ENCODE assay signal across 1 cellular context in the genomic region with DNA sequence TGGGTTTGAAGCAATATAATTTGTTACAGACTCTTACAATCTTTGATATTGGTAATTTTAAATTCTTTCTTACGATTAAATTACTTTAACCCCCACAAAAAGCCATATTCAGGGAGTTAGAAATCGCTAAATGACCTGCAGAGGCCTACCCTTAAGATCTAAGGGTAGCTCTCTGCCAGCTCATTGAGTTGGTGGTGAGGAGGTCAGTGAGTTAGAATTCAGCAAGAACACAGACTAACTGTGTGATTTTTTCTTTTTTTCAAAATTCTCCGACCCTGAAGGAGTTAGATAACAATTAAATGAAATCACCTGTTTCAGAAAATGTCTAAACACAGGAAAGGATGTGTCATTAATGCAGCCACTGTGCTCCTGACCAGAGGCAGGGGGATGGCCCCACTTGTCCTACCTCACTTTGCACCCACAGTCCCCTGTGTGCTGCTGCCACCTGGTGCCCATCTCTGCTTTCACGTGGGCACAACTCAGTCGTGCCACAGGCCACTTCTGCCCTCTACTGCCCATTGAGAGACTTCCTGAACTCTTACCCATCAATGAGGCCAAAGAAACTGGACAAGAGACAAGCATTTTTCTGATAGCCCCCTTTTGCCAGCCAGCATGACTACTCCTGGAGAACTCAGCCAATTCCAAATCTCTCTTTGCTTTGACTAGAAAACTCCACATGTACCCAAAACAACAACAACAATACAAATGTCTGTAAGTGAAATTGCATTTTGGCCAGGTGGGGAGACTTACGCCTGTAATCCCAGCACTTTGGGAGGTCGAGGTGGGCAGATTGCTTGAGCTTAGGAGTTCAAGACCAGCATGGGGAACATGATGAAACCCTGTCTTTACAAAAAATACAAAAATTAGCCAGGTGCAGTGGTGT.
TF ChIP-seq lines count a peak whose summit lies in the region.

No MANE protein-coding gene starts in this region.

TF ChIP-seq in HEK293, 187 proteins besides CTCF, POLR2A, EP300 and RAD21 (continued from another document):
- TF ChIP-seq, protein P1, sequence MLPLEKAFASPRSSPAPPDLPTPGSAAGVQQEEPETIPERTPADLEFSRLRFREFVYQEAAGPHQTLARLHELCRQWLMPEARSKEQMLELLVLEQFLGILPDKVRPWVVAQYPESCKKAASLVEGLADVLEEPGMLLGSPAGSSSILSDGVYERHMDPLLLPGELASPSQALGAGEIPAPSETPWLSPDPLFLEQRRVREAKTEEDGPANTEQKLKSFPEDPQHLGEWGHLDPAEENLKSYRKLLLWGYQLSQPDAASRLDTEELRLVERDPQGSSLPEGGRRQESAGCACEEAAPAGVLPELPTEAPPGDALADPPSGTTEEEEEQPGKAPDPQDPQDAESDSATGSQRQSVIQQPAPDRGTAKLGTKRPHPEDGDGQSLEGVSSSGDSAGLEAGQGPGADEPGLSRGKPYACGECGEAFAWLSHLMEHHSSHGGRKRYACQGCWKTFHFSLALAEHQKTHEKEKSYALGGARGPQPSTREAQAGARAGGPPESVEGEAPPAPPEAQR (tag by site-specific recombination; IDR thresholded peaks at IDR 0.05), result no peak
- no peak for TF ChIP-seq ZBTB17 (tag by site-specific recombination; IDR thresholded peaks at IDR 0.05)
- TF ChIP-seq ZNF2 (tag by site-specific recombination; IDR thresholded peaks at IDR 0.05), result peak; percentile 64; the same call in 1 of the 2 replicates
- TF ChIP-seq BCL11B (tag by site-specific recombination; IDR thresholded peaks at IDR 0.05; ENCODE audit: low read depth), result no peak
- peak; percentile 52; the same call in 1 of the 2 replicates for TF ChIP-seq ZSCAN30 (tag by site-specific recombination; IDR thresholded peaks at IDR 0.05)
- no peak for TF ChIP-seq ZNF202 (tag by site-specific recombination; IDR thresholded peaks at IDR 0.05; ENCODE audit: borderline replicate concordance)
- peak; percentile 84 for TF ChIP-seq EGR2 (tag by site-specific recombination; IDR thresholded peaks at IDR 0.05; ENCODE audit: low read depth)
- TF ChIP-seq, protein P2, sequence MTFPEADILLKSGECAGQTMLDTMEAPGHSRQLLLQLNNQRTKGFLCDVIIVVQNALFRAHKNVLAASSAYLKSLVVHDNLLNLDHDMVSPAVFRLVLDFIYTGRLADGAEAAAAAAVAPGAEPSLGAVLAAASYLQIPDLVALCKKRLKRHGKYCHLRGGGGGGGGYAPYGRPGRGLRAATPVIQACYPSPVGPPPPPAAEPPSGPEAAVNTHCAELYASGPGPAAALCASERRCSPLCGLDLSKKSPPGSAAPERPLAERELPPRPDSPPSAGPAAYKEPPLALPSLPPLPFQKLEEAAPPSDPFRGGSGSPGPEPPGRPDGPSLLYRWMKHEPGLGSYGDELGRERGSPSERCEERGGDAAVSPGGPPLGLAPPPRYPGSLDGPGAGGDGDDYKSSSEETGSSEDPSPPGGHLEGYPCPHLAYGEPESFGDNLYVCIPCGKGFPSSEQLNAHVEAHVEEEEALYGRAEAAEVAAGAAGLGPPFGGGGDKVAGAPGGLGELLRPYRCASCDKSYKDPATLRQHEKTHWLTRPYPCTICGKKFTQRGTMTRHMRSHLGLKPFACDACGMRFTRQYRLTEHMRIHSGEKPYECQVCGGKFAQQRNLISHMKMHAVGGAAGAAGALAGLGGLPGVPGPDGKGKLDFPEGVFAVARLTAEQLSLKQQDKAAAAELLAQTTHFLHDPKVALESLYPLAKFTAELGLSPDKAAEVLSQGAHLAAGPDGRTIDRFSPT (tag by site-specific recombination; IDR thresholded peaks at IDR 0.05), result 0 out of 2 replicates have a peak, but pooled peaks have one; percentile 20
- no peak for TF ChIP-seq ZNF544 (tag by site-specific recombination; IDR thresholded peaks at IDR 0.05)
- TF ChIP-seq ZBTB20 (tag by site-specific recombination; IDR thresholded peaks at IDR 0.05), result no peak
- no peak for TF ChIP-seq TCF7L2 (IDR thresholded peaks at IDR 0.05; ENCODE audit: borderline replicate concordance, low read depth, low read length)
- peak; percentile 54; the same call in 1 of the 2 replicates for TF ChIP-seq ZNF660 (tag by site-specific recombination; IDR thresholded peaks at IDR 0.05)
- no peak for TF ChIP-seq ZNF561 (tag by site-specific recombination; IDR thresholded peaks at IDR 0.05; ENCODE audit: borderline replicate concordance)
- TF ChIP-seq, protein P3, sequence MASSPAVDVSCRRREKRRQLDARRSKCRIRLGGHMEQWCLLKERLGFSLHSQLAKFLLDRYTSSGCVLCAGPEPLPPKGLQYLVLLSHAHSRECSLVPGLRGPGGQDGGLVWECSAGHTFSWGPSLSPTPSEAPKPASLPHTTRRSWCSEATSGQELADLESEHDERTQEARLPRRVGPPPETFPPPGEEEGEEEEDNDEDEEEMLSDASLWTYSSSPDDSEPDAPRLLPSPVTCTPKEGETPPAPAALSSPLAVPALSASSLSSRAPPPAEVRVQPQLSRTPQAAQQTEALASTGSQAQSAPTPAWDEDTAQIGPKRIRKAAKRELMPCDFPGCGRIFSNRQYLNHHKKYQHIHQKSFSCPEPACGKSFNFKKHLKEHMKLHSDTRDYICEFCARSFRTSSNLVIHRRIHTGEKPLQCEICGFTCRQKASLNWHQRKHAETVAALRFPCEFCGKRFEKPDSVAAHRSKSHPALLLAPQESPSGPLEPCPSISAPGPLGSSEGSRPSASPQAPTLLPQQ (tag by site-specific recombination; IDR thresholded peaks at IDR 0.05), result peak; percentile 89
- TF ChIP-seq ZNF768 (tag by site-specific recombination; IDR thresholded peaks at IDR 0.05), result no peak
- TF ChIP-seq, protein P4, sequence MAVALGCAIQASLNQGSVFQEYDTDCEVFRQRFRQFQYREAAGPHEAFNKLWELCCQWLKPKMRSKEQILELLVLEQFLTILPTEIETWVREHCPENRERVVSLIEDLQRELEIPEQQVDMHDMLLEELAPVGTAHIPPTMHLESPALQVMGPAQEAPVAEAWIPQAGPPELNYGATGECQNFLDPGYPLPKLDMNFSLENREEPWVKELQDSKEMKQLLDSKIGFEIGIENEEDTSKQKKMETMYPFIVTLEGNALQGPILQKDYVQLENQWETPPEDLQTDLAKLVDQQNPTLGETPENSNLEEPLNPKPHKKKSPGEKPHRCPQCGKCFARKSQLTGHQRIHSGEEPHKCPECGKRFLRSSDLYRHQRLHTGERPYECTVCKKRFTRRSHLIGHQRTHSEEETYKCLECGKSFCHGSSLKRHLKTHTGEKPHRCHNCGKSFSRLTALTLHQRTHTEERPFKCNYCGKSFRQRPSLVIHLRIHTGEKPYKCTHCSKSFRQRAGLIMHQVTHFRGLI (tag by site-specific recombination; IDR thresholded peaks at IDR 0.05), result no peak
- TF ChIP-seq ZNF324 (tag by site-specific recombination; IDR thresholded peaks at IDR 0.05), result no peak
- TF ChIP-seq ZNF629 (tag by site-specific recombination; IDR thresholded peaks at IDR 0.05), result 0 out of 2 replicates have a peak, but pooled peaks have one; percentile 14
- no peak for TF ChIP-seq ZNF274 (IDR thresholded peaks at IDR 0.05; ENCODE audit: low read length)
- TF ChIP-seq ZNF274 (tag by site-specific recombination; IDR thresholded peaks at IDR 0.05; ENCODE audit: borderline replicate concordance), result no peak
- TF ChIP-seq ZNF529 (tag by site-specific recombination; IDR thresholded peaks at IDR 0.05; ENCODE audit: insufficient replicate concordance), result no peak
- TF ChIP-seq ZNF175 (tag by site-specific recombination; IDR thresholded peaks at IDR 0.05), result no peak
- TF ChIP-seq ZNF146 (tag by site-specific recombination; IDR thresholded peaks at IDR 0.05), result no peak
